ENCODE assay signal across 8 cellular contexts in genomic region chr10:5808783-5809392, GRCh38. TPM values are rescaled to one million over a fixed set of nuclear protein-coding genes. Genes with fewer than 3 reads are reported as not detected.
DNase-seq lines count a peak whose midpoint lies in the region; ATAC-seq, FAIRE-seq and TF ChIP-seq lines count a peak whose summit lies in the region.
"Not testable (repeated sequence)": the region's sequence is repeated elsewhere in the genome, so short reads cannot be mapped to it uniquely, and the experiment has no call there.

No MANE protein-coding gene starts in this region.

- in situ Hi-C loops in HepG2 (cut with HindIII; ENCODE audit: extremely low pct_ligation_motif_present, low pct_unique_long_range_greater_than_20kb) = not testable (repeated sequence)

- not testable (repeated sequence) for BruUV-seq in HepG2 (replicated peaks; lab: Mats Ljungman, UMichigan)

- peak overlapping the region; percentile 98 for H3K27ac ChIP-seq in CD4-positive, alpha-beta memory T cell (ENCODE audit: low read depth, low read length)
- H3K27ac ChIP-seq in KOPT-K1 (ENCODE audit: low read depth, low read length, poor library complexity, severe bottlenecking) (peak overlapping the region; percentile 2), colonic mucosa (peak overlapping the region; percentile 2), HepG2 (ENCODE audit: extremely low read length, insufficient read depth, low read length) (peak overlapping the region; percentile 24), neutrophil (peak overlapping the region; percentile 41)

- TF ChIP-seq CTCF in colonic mucosa (IDR thresholded peaks at IDR 0.05); HepG2 (CRISPR knock-in tag; IDR thresholded peaks at IDR 0.05); neutrophil (IDR thresholded peaks at IDR 0.05); type B pancreatic cell (conservative IDR thresholded peaks at IDR 0.05): not testable (repeated sequence)

- not testable (repeated sequence) for H3K9ac ChIP-seq in colonic mucosa (ENCODE audit: low read depth in 2 of 2, low read length in 2 of 2)
- H3K9ac ChIP-seq in HepG2 (ENCODE audit: insufficient read depth, low read depth, low read length) = peak overlapping the region; percentile 23; the same call in 1 of the 2 replicates

- TF ChIP-seq POLR2A in HepG2 (IDR thresholded peaks at IDR 0.05; ENCODE audit: insufficient read depth in 1 of 2, low read depth in 2 of 2, low read length in 2 of 2) = not testable (repeated sequence)

- H3K4me1 Mint-ChIP-seq in CD4-positive, alpha-beta memory T cell = peaks cover 47 to 75% (median 61%) of the 10 kb centered on the region in 4 donors
- peaks cover 45% of the 10 kb centered on the region for H3K4me1 Mint-ChIP-seq in T-helper 2 cell treated with Interferon-gamma antibody and Interleukin-4, amounts not matched to agents 5 μg/mL and 100 μg/mL, for 36 hours (ENCODE audit: low read depth)
- peaks cover 40% of the 10 kb centered on the region for H3K4me1 Mint-ChIP-seq in activated T-helper 17 cell treated with anti-CD3 and anti-CD28 coated beads, Interleukin-2, amount 50 U/mL, for 72 hours
- peaks cover 31% of the 10 kb centered on the region for H3K4me1 Mint-ChIP-seq in type B pancreatic cell (ENCODE audit: unreplicated experiment)

- not testable (repeated sequence) for H2AFZ ChIP-seq in HepG2 (ENCODE audit: low read length)

- H4K20me1 ChIP-seq in HepG2 (ENCODE audit: insufficient read depth, low read length) = peaks cover 87% of the 10 kb centered on the region

- not testable (repeated sequence) for H3K27me3 Mint-ChIP-seq in CD4-positive, alpha-beta memory T cell; T-helper 2 cell treated with Interferon-gamma antibody and Interleukin-4, amounts not matched to agents 5 μg/mL and 100 μg/mL, for 36 hours (ENCODE audit: low read depth); activated T-helper 17 cell treated with anti-CD3 and anti-CD28 coated beads, Interleukin-2, amount 50 U/mL, for 72 hours; type B pancreatic cell

- ATAC-seq in activated T-helper 17 cell treated with anti-CD3 and anti-CD28 coated beads, Interleukin-2, amount 50 U/mL, for 72 hours (replicated peaks); HepG2: not testable (repeated sequence)

- H3K4me1 ChIP-seq in CD4-positive, alpha-beta memory T cell (ENCODE audit: insufficient read depth, low read length) = peaks cover 69% of the 10 kb centered on the region
- not testable (repeated sequence) for H3K4me1 ChIP-seq in colonic mucosa
- H3K4me1 ChIP-seq in HepG2 (ENCODE audit: insufficient read depth, low read length) = peaks cover 72% of the 10 kb centered on the region
- peaks cover 51% of the 10 kb centered on the region in 2 experiments for H3K4me1 ChIP-seq in neutrophil (ENCODE audit: control insufficient read depth in 1 of 2, insufficient read depth in 1 of 2, low read depth in 1 of 2, low read length in 1 of 2)

- peak overlapping the region in 1 of 2 donors; percentile 7 for H3K4me3 ChIP-seq in CD4-positive, alpha-beta memory T cell (ENCODE audit: low read length in 2 of 2)
- not testable (repeated sequence) for H3K4me3 ChIP-seq in colonic mucosa; neutrophil (ENCODE audit: low read depth in 1 of 2, low read length in 1 of 2)
- peak overlapping the region in 1 of 3 experiments; percentile 97; a peak in 1 of 6 replicates for H3K4me3 ChIP-seq in HepG2 (replicated peaks in 1 of 3; ENCODE audit: insufficient read depth in 1 of 3, low read depth in 2 of 3, low read length in 3 of 3)

- not testable (repeated sequence) for H3K9me3 ChIP-seq in CD4-positive, alpha-beta memory T cell (ENCODE audit: control insufficient read depth in 1 of 2, low read length in 2 of 2); KOPT-K1 (ENCODE audit: insufficient read depth, low read length, poor library complexity, severe bottlenecking); colonic mucosa; HepG2 (ENCODE audit: low read length); neutrophil

- H3K4me2 ChIP-seq in HepG2 (ENCODE audit: low read depth, low read length) = peak overlapping the region; percentile 90

- not testable (repeated sequence) for TF ChIP-seq EP300 in HepG2 (IDR thresholded peaks at IDR 0.05; ENCODE audit: low read depth in 2 of 2, low read length in 2 of 2); HepG2 (CRISPR knock-in tag; IDR thresholded peaks at IDR 0.05; ENCODE audit: borderline replicate concordance)

- 89% methylated on average over 7 of the region's 7 CpGs for WGBS in HepG2 (ENCODE audit: low lambda C conversion rate)

- not testable (repeated sequence) for DNase-seq in CD4-positive, alpha-beta memory T cell; T-helper 2 cell treated with Interferon-gamma antibody and Interleukin-4, amounts not matched to agents 5 μg/mL and 100 μg/mL, for 36 hours (ENCODE audit: low spot score); colonic mucosa; HepG2 (ENCODE audit: low spot score); type B pancreatic cell (ENCODE audit: extremely low spot score, unreplicated experiment)

- H3K27me3 ChIP-seq in CD4-positive, alpha-beta memory T cell (ENCODE audit: insufficient read depth, low read length); colonic mucosa; HepG2 (ENCODE audit: control insufficient read depth in 1 of 2, insufficient read depth in 2 of 2, low read length in 2 of 2); neutrophil: not testable (repeated sequence)

- intact Hi-C loops in CD4-positive, alpha-beta memory T cell (cut with micrococcal nuclease); colonic mucosa (cut with DNase I): not testable (repeated sequence)
- intact Hi-C loops in HepG2 (cut with micrococcal nuclease; ENCODE audit: unreplicated experiment) = loop anchor here (1.0 kb wide), 1 partner anchor 64 kb away; no protein-coding TSS in a partner anchor

- POLR2A ChIA-PET in CD4-positive, alpha-beta memory T cell (lab: Charles Lee; ENCODE audit: partially characterized antibody) = interaction anchor here (1.1 to 3.4 kb wide), 3 partner anchors 11 to 81 kb away, joined by 4 to 13 read pairs (median 4); partner anchors contain the start of genes ANKRD16 and FBH1
- POLR2A ChIA-PET in HepG2 (lab: Yijun Ruan, JAX) = interaction anchor here (1.5 to 2.2 kb wide), 2 partner anchors 9 to 31 kb away, joined by 4 to 8 read pairs; no protein-coding TSS in a partner anchor

- H3K36me3 ChIP-seq in CD4-positive, alpha-beta memory T cell (ENCODE audit: insufficient read depth, low read length); colonic mucosa; neutrophil: not testable (repeated sequence)
- peaks cover 42% of the 10 kb centered on the region for H3K36me3 ChIP-seq in KOPT-K1 (ENCODE audit: insufficient read depth, low read length)
- peaks cover 2 to 14% of the 10 kb centered on the region in 2 experiments; a peak in 3 of 5 replicates for H3K36me3 ChIP-seq in HepG2 (replicated peaks in 1 of 2; ENCODE audit: control insufficient read depth in 1 of 2, insufficient read depth in 2 of 2, low read length in 2 of 2)

- H3K4me3 Mint-ChIP-seq in CD4-positive, alpha-beta memory T cell = peak overlapping the region; percentile 49 to 99 (median 92)
- H3K4me3 Mint-ChIP-seq in T-helper 2 cell treated with Interferon-gamma antibody and Interleukin-4, amounts not matched to agents 5 μg/mL and 100 μg/mL, for 36 hours = peak overlapping the region; percentile 96
- H3K4me3 Mint-ChIP-seq in activated T-helper 17 cell treated with anti-CD3 and anti-CD28 coated beads, Interleukin-2, amount 50 U/mL, for 72 hours = peak overlapping the region; percentile 99
- H3K4me3 Mint-ChIP-seq in type B pancreatic cell = peak overlapping the region; percentile 92

- H3K79me2 ChIP-seq in HepG2 (ENCODE audit: insufficient read depth, low read length) = peaks cover 91% of the 10 kb centered on the region

- H3K9me3 Mint-ChIP-seq in CD4-positive, alpha-beta memory T cell; T-helper 2 cell treated with Interferon-gamma antibody and Interleukin-4, amounts not matched to agents 5 μg/mL and 100 μg/mL, for 36 hours; activated T-helper 17 cell treated with anti-CD3 and anti-CD28 coated beads, Interleukin-2, amount 50 U/mL, for 72 hours; type B pancreatic cell: not testable (repeated sequence)

- CTCF ChIA-PET in CD4-positive, alpha-beta memory T cell (lab: Charles Lee; ENCODE audit: partially characterized antibody); HepG2 (lab: Yijun Ruan, JAX; ENCODE audit: low intra/inter-chr PET ratio, low total read pairs): not testable (repeated sequence)

- H3K27ac Mint-ChIP-seq in CD4-positive, alpha-beta memory T cell = peak overlapping the region; percentile 61 to 94 (median 90)
- peak overlapping the region; percentile 72 for H3K27ac Mint-ChIP-seq in T-helper 2 cell treated with Interferon-gamma antibody and Interleukin-4, amounts not matched to agents 5 μg/mL and 100 μg/mL, for 36 hours
- H3K27ac Mint-ChIP-seq in activated T-helper 17 cell treated with anti-CD3 and anti-CD28 coated beads, Interleukin-2, amount 50 U/mL, for 72 hours = peak overlapping the region; percentile 78
- H3K27ac Mint-ChIP-seq in type B pancreatic cell = peak overlapping the region; percentile 58

- peaks cover 14 to 29% of the 10 kb centered on the region in 2 donors for H3K36me3 Mint-ChIP-seq in CD4-positive, alpha-beta memory T cell
- H3K36me3 Mint-ChIP-seq in T-helper 2 cell treated with Interferon-gamma antibody and Interleukin-4, amounts not matched to agents 5 μg/mL and 100 μg/mL, for 36 hours (ENCODE audit: low read depth) = peaks cover 44% of the 10 kb centered on the region
- H3K36me3 Mint-ChIP-seq in activated T-helper 17 cell treated with anti-CD3 and anti-CD28 coated beads, Interleukin-2, amount 50 U/mL, for 72 hours (ENCODE audit: low read depth) = peaks cover 74% of the 10 kb centered on the region
- peaks cover 14% of the 10 kb centered on the region for H3K36me3 Mint-ChIP-seq in type B pancreatic cell

- TF ChIP-seq RAD21 in HepG2 (CRISPR knock-in tag; IDR thresholded peaks at IDR 0.05) = not testable (repeated sequence)

- not testable (repeated sequence) for FAIRE-seq in HepG2 (lab: Jason Lieb, UNC)

RNA-seq across cellular contexts. Expression of gene GDI2, which starts 4.3 kb away (rescaled TPM):
- total RNA-seq in CD4-positive, alpha-beta memory T cell = 100 to 1,000 TPM; 137 to 140 TPM
- 100 to 1,000 TPM; 193 to 248 TPM for polyA plus RNA-seq in CD4-positive, alpha-beta memory T cell
- total RNA-seq in activated T-helper 17 cell treated with anti-CD3 and anti-CD28 coated beads, Interleukin-2, amount 50 U/mL, for 72 hours = 100 to 1,000 TPM; 190 to 266 TPM
- total RNA-seq in colonic mucosa (100 to 1,000 TPM; 243 to 266 TPM), HepG2 (2016; rRNA removed; fragmentation: Illumina TruSeq; extraction: Trizol) (477 and 756 TPM in 2 replicates), type B pancreatic cell (ENCODE audit: low replicate concordance) (245 TPM in 2 replicates)
- total RNA-seq in HepG2 (2016; cell fraction: cytosol; rRNA removed; fragmentation: Illumina TruSeq; extraction: Trizol; ENCODE audit: low read depth) = 312 and 326 TPM in 2 replicates
- total RNA-seq in HepG2 (2016; cell fraction: insoluble cytoplasmic fraction; rRNA removed; fragmentation: Illumina TruSeq; extraction: Trizol) = 471 and 770 TPM in 2 replicates
- 290 and 338 TPM in 2 replicates for total RNA-seq in HepG2 (2016; cell fraction: membrane; rRNA removed; fragmentation: Illumina TruSeq; extraction: Trizol)
- total RNA-seq in HepG2 (2016; cell fraction: nucleus; rRNA removed; fragmentation: Illumina TruSeq; extraction: Trizol) = 188 and 200 TPM in 2 replicates
- polyA plus RNA-seq in HepG2 (2011; rRNA removed) = 118 and 153 TPM in 2 replicates
- 141 and 159 TPM in 2 replicates for polyA plus RNA-seq in HepG2 (2011; cell fraction: cytosol; rRNA removed)
- polyA plus RNA-seq in HepG2 (2011; cell fraction: nucleus; rRNA removed) = 45.6 and 58.6 TPM in 2 replicates
- polyA plus RNA-seq in HepG2 (2012) = 245 and 302 TPM in 2 replicates
- polyA plus RNA-seq in HepG2 (2016; cell fraction: cytosol; fragmentation: Illumina TruSeq; extraction: Trizol; ENCODE audit: low read depth) = 68.6 and 71.1 TPM in 2 replicates
- 588 and 612 TPM in 2 replicates for polyA plus RNA-seq in HepG2 (2016; cell fraction: insoluble cytoplasmic fraction; fragmentation: Illumina TruSeq; extraction: Trizol; ENCODE audit: low read depth)
- 141 and 156 TPM in 2 replicates for polyA plus RNA-seq in HepG2 (2016; cell fraction: membrane; fragmentation: Illumina TruSeq; extraction: Trizol; ENCODE audit: low read depth)
- 190 and 195 TPM in 2 replicates for polyA plus RNA-seq in HepG2 (2016; cell fraction: nucleus; fragmentation: Illumina TruSeq; extraction: Trizol; ENCODE audit: insufficient read depth, low read depth)
- polyA minus RNA-seq in HepG2 (2011; rRNA and poly(A)+ RNA removed; ENCODE audit: low replicate concordance) = 88.7 and 522 TPM in 2 replicates
- 285 and 334 TPM in 2 replicates for polyA minus RNA-seq in HepG2 (2011; cell fraction: cytosol; rRNA and poly(A)+ RNA removed)
- polyA minus RNA-seq in HepG2 (2011; cell fraction: nucleus; rRNA and poly(A)+ RNA removed) = 112 and 162 TPM in 2 replicates

Comparison
In these comparisons a context has a peak if more than half of its experiments do, and no peak if none do; other contexts are left out.
1. H3K27ac ChIP-seq: peak in every context shown above with its lines; median percentile 98 in CD4-positive, alpha-beta memory T cell; 41 in neutrophil; 24 in HepG2; 2 in KOPT-K1; 2 in colonic mucosa.